ENCODE assay signal across 1 cellular context in genomic region chr22:22761963-22762772, GRCh38.
TF ChIP-seq lines count a peak whose summit lies in the region.

No MANE protein-coding gene starts in this region.

TF ChIP-seq in SK-N-SH treated with all-trans-retinoic acid at 6 μM for 48 hours, 23 proteins besides CTCF, POLR2A, EP300 and RAD21 (continued from another document):
- TF ChIP-seq, protein P1, sequence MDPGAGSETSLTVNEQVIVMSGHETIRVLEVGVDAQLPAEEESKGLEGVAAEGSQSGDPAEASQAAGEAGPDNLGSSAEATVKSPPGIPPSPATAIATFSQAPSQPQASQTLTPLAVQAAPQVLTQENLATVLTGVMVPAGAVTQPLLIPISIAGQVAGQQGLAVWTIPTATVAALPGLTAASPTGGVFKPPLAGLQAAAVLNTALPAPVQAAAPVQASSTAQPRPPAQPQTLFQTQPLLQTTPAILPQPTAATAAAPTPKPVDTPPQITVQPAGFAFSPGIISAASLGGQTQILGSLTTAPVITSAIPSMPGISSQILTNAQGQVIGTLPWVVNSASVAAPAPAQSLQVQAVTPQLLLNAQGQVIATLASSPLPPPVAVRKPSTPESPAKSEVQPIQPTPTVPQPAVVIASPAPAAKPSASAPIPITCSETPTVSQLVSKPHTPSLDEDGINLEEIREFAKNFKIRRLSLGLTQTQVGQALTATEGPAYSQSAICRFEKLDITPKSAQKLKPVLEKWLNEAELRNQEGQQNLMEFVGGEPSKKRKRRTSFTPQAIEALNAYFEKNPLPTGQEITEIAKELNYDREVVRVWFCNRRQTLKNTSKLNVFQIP (CRISPR knock-in tag; IDR thresholded peaks at IDR 0.05; ENCODE audit: borderline replicate concordance, low read depth), result no peak
- TF ChIP-seq TCF4 (CRISPR knock-in tag; IDR thresholded peaks at IDR 0.05; ENCODE audit: borderline replicate concordance), result no peak
- TF ChIP-seq, protein P2, sequence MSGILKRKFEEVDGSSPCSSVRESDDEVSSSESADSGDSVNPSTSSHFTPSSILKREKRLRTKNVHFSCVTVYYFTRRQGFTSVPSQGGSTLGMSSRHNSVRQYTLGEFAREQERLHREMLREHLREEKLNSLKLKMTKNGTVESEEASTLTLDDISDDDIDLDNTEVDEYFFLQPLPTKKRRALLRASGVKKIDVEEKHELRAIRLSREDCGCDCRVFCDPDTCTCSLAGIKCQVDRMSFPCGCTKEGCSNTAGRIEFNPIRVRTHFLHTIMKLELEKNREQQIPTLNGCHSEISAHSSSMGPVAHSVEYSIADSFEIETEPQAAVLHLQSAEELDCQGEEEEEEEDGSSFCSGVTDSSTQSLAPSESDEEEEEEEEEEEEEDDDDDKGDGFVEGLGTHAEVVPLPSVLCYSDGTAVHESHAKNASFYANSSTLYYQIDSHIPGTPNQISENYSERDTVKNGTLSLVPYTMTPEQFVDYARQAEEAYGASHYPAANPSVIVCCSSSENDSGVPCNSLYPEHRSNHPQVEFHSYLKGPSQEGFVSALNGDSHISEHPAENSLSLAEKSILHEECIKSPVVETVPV (CRISPR knock-in tag; IDR thresholded peaks at IDR 0.05), result no peak
